11 cellular contexts compared by ENCODE assay signal in genomic region chr12:54036620-54037359, GRCh38. TPM values are rescaled to one million over a fixed set of nuclear protein-coding genes. Genes with fewer than 3 reads are reported as not detected.
A peak's percentile ranks its signal among the peaks of the same experiment; 100 is the strongest.
DNase-seq lines count a peak whose midpoint lies in the region; ATAC-seq, FAIRE-seq and TF ChIP-seq lines count a peak whose summit lies in the region.
"Had no signal": no experiment of that assay in that cellular context is flagged by ENCODE, and none has a peak within 500 bp of the region (broad histone marks: within the 10 kb centered on the region; RNA-seq: fewer than 3 reads in every experiment).

No MANE protein-coding gene starts in this region.

- H3K4me3 ChIP-seq in CD8-positive, alpha-beta T cell (ENCODE audit: low read depth, low read length) = no peak overlapping the region
- H3K4me3 ChIP-seq: cardiac muscle cell had no signal

- FAIRE-seq in RCC 7860 (lab: Jason Lieb, UNC) = peak; percentile 66

- peaks cover 20% of the 10 kb centered on the region for H3K4me1 ChIP-seq in CD8-positive, alpha-beta T cell (ENCODE audit: insufficient read depth, low read length)

- H3K9me3 Mint-ChIP-seq in CD8-positive, alpha-beta T cell = no peaks in the 10 kb centered on the region

- no peak for DNase-seq in CD8-positive, alpha-beta T cell
- peak; percentile 78 for DNase-seq in RCC 7860 (ENCODE audit: low spot score)
- DNase-seq in kidney tubule cell (ENCODE audit: low spot score) = peak; percentile 96
- DNase-seq in germinal center (ENCODE audit: low spot score) = no peak
- DNase-seq in NCI-H524 treated with DMSO at 0.1 percent for 48 hours (lab: John Stamatoyannopoulos, UW) = no peak
- no peak for DNase-seq in left lobe of liver (ENCODE audit: low spot score)
- no peak for DNase-seq in hippocampal formation (lab: John Stamatoyannopoulos, UW)
- DNase-seq: activated CD4-positive, alpha-beta T cell treated with anti-CD3 and anti-CD28 coated beads, Interleukin-2, amount 50 U/mL, for 4 hours had no signal

- H3K36me3 Mint-ChIP-seq in CD8-positive, alpha-beta T cell = no peaks in the 10 kb centered on the region

- H3K9me3 ChIP-seq in CD8-positive, alpha-beta T cell (ENCODE audit: low read length) = no peaks in the 10 kb centered on the region

- H3K36me3 ChIP-seq in CD8-positive, alpha-beta T cell (ENCODE audit: insufficient read depth, low read length) = no peaks in the 10 kb centered on the region
- H3K36me3 ChIP-seq: cardiac muscle cell had no signal

- POLR2A ChIA-PET in CD8-positive, alpha-beta T cell (lab: Charles Lee) = no interaction called here

- no peak overlapping the region for H3K27ac Mint-ChIP-seq in CD8-positive, alpha-beta T cell

- TF ChIP-seq CTCF in CD8-positive, alpha-beta T cell (IDR thresholded peaks at IDR 0.05) = no peak

- intact Hi-C loops in CD8-positive, alpha-beta T cell (cut with DNase I, micrococcal nuclease) = no loop called here

- peaks cover 11% of the 10 kb centered on the region for H3K4me1 Mint-ChIP-seq in CD8-positive, alpha-beta T cell (ENCODE audit: low read depth)

- H3K27me3 Mint-ChIP-seq in CD8-positive, alpha-beta T cell (ENCODE audit: low read depth) = peaks cover 79% of the 10 kb centered on the region

- peak; percentile 18 for ATAC-seq in CD8-positive, alpha-beta T cell
- ATAC-seq in GM21825 (IDR thresholded peaks at IDR 0.05; ENCODE audit: unreplicated experiment) = peak; percentile 45
- no peak for ATAC-seq in left lobe of liver

- H3K4me3 Mint-ChIP-seq in CD8-positive, alpha-beta T cell = no peak overlapping the region

- H3K27ac ChIP-seq in CD8-positive, alpha-beta T cell (ENCODE audit: low read depth, low read length) = no peak overlapping the region
- H3K27ac ChIP-seq: cardiac muscle cell had no signal

- H3K27me3 ChIP-seq in CD8-positive, alpha-beta T cell (ENCODE audit: insufficient read depth, low read length) = peaks cover 45% of the 10 kb centered on the region

- CTCF ChIA-PET in CD8-positive, alpha-beta T cell (lab: Charles Lee) = no interaction called here

RNA-seq across cellular contexts. Expression of gene HOXC5, which starts 3.9 kb away (rescaled TPM):
- not detected for total RNA-seq in CD8-positive, alpha-beta T cell
- not detected for total RNA-seq in left lobe of liver
- total RNA-seq: cardiac muscle cell, pulmonary artery endothelial cell had no signal

RNA-seq across cellular contexts. Expression of gene HOXC6, which starts 8.6 kb away (rescaled TPM):
- not detected for total RNA-seq in CD8-positive, alpha-beta T cell
- total RNA-seq in left lobe of liver = not detected
- total RNA-seq: cardiac muscle cell, pulmonary artery endothelial cell had no signal

RNA-seq across cellular contexts. Expression of gene HOXC4, which starts 16.8 kb away (rescaled TPM):
- under 1 TPM; 0.54 to 0.58 TPM for total RNA-seq in CD8-positive, alpha-beta T cell
- total RNA-seq in left lobe of liver = 0.10 TPM
- total RNA-seq: cardiac muscle cell, pulmonary artery endothelial cell had no signal

RNA-seq across cellular contexts. Expression of gene HOXC8, which starts 28.0 kb away (rescaled TPM):
- total RNA-seq in CD8-positive, alpha-beta T cell = not detected
- total RNA-seq in left lobe of liver = not detected
- total RNA-seq: pulmonary artery endothelial cell had no signal

RNA-seq across cellular contexts. Expression of gene HOXC9, which starts 36.8 kb away (rescaled TPM):
- not detected for total RNA-seq in CD8-positive, alpha-beta T cell
- not detected for total RNA-seq in left lobe of liver
- total RNA-seq: cardiac muscle cell, pulmonary artery endothelial cell had no signal

Comparison
In these comparisons a context has a peak if more than half of its experiments do, and no peak if none do; other contexts are left out.
1. DNase-seq: peak in RCC 7860 (single experiment) and kidney tubule cell (single experiment); none in CD8-positive, alpha-beta T cell (0 of 7), germinal center (single experiment), NCI-H524 treated with DMSO at 0.1 percent for 48 hours (single experiment), left lobe of liver (single experiment) and hippocampal formation (0 of 2).